Comparison of ENCODE assay signal across 9 cellular contexts in the genomic region with DNA sequence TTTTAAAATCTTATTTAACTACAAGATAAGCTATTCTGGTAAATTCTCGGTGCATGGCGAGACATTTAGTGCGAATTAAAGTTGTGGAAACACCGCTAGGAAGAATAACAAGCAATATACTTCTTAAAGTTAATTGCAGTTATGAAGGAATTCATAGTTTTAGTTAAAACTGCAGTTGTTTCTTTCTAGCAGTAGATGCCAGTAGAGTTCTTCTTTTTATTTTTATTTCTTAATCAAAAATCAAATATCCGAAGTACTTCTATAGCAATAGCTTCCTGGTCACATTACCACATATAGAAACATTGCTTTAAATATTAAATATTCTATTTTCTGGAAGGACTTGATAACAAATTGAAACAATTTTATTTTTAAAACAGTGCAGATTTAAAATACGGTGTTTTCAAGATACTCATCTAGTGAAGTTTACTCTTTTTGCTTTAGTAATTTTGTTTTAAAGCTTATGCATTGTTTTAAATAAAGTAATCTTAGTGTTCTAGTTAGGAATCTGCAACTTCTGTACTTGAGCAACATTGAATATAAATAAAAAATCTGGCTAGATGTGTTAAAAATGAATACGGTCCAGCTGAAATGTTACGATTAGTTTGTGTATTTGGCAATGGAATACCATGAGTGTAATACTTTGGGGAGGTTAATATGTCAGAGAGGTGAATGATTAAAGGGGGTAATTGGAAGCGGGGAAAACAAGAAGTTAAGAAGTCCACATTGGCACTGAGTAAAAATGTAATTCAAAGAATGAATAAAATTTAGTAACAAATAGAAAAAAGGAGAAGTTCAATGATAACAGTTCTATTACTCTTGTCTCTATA.
DNase-seq lines count a peak whose midpoint lies in the region; ATAC-seq and TF ChIP-seq lines count a peak whose summit lies in the region.
"Had no signal": no experiment of that assay in that cellular context is flagged by ENCODE, and none has a peak within 500 bp of the region (broad histone marks: within the 10 kb centered on the region; RNA-seq: fewer than 3 reads in every experiment).

No MANE protein-coding gene starts in this region.

- no peak for ATAC-seq in GM19351 (IDR thresholded peaks at IDR 0.05; ENCODE audit: unreplicated experiment)
- ATAC-seq in HG02571 (IDR thresholded peaks at IDR 0.05; ENCODE audit: unreplicated experiment) = no peak

- in situ Hi-C loops in ACHN (cut with HindIII; ENCODE audit: low pct_ligation_motif_present, low pct_unique_long_range_greater_than_20kb, low sequenced_read_pairs) = loop anchor here (10.0 kb wide), 1 partner anchor 293 kb away; no protein-coding TSS in a partner anchor

- TF ChIP-seq CTCF in GM20000 (IDR thresholded peaks at IDR 0.05; ENCODE audit: extremely low read depth, missing control alignments) = peak; percentile 25

- peak; percentile 39 for DNase-seq in ACHN
- DNase-seq in GM20000 (ENCODE audit: low spot score) = no peak
- DNase-seq in SW480 (ENCODE audit: low spot score) = peak; percentile 40
- DNase-seq in inferior parietal cortex (ENCODE audit: extremely low spot score) = peak; percentile 55
- DNase-seq in stimulated activated CD4-positive, alpha-beta T cell treated with anti-CD3 and anti-CD28 coated beads, Interleukin-15, amount 100 ng/mL, for 24 hours = no peak
- DNase-seq in NCI-H2029 (lab: John Stamatoyannopoulos, UW) = no peak
- DNase-seq: stimulated activated naive B cell treated with anti-CD40 and anti-IgM and Interleukin-4, amounts not matched to agents 10 μg/mL and 1 μg/mL and 100 μg/mL, for 72 hours had no signal

Comparison
In these comparisons a context has a peak if more than half of its experiments do, and no peak if none do; other contexts are left out.
1. DNase-seq: peak in ACHN (single experiment), SW480 (single experiment) and inferior parietal cortex (single experiment); none in GM20000 (single experiment), stimulated activated CD4-positive, alpha-beta T cell treated with anti-CD3 and anti-CD28 coated beads, Interleukin-15, amount 100 ng/mL, for 24 hours (single experiment) and NCI-H2029 (single experiment).